In the genomic region with DNA sequence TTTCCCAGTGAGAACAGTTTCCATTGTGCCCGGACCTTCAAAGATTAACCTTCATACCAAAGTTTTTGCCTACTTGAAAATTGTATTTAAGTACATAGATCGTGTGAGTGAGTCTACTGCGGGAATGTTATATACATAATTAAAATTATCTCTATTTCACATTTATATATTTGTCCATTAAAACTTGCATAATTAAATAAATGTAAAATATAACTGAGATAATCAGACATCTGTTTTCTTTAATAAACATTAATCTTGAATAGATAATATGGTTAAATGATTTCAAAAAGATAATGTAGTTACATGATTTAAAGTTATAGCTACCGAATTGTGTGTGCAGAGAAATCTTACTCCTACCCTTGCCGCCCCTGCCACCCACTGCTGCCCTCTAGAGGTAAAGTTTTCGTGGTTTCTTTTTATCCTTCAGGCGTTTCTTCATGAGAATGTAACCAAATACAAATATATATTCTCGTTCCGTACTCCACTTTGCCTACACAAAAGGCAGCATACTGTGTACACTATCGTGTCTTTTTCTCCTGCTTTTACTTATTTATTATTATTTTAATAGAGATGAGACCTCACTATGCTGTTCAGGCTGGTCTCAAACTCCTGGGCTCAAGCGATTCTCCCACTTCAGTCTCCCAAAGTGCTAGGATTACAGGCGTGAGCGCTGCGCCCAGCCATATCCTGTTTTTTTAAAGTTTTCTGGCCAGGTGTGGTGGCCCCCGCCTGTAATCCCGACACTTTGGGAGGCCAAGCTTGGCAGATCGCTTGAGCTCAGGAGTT, we compare ENCODE assay signal across 8 cellular contexts. TPM values are rescaled to one million over a fixed set of nuclear protein-coding genes. Genes with fewer than 3 reads are reported as not detected.
DNase-seq lines count a peak whose midpoint lies in the region; ATAC-seq and TF ChIP-seq lines count a peak whose summit lies in the region.

No MANE protein-coding gene starts in this region.

- ATAC-seq in psoas muscle (peak in 2 of 4 donors; percentile 38 to 44), HG02970 (IDR thresholded peaks at IDR 0.05; ENCODE audit: low FRiP score, unreplicated experiment) (no peak), GM18909 (IDR thresholded peaks at IDR 0.05; ENCODE audit: poor library complexity, unreplicated experiment) (no peak)

- DNase-seq in NCI-H2227 (lab: John Stamatoyannopoulos, UW; ENCODE audit: unreplicated experiment) = peak; percentile 27
- no peak for DNase-seq in NCI-H2227 treated with DMSO at 0.1 percent for 48 hours (lab: John Stamatoyannopoulos, UW)
- DNase-seq in NCI-H1694 (lab: John Stamatoyannopoulos, UW) = peak; percentile 51
- DNase-seq in activated CD4-positive, alpha-beta T cell treated with anti-CD3 and anti-CD28 coated beads for 48 hours = peak; percentile 62
- DNase-seq in epithelial cell of esophagus (ENCODE audit: low read depth) = peak; percentile 61
- DNase-seq in psoas muscle = no peak

- TF ChIP-seq CTCF in epithelial cell of esophagus (IDR thresholded peaks at IDR 0.05; ENCODE audit: insufficient read depth, low read depth, low read length, missing control alignments) (peak; percentile 72), psoas muscle (IDR thresholded peaks at IDR 0.05) (peak; percentile 77)

- 58 to 74% (median 60%) methylated on average over 17 of the region's 17 CpGs for WGBS in psoas muscle, 3 donors

- no peaks in the 10 kb centered on the region for H3K27me3 ChIP-seq in psoas muscle (ENCODE audit: insufficient read depth in 3 of 3, low read length in 2 of 3)

- H3K27ac ChIP-seq in psoas muscle = peak overlapping the region; percentile 50

- no peaks in the 10 kb centered on the region for H3K36me3 ChIP-seq in psoas muscle (ENCODE audit: insufficient read depth in 1 of 2, low read depth in 1 of 2)

- intact Hi-C loops in psoas muscle (cut with DNase I) = loop anchor here (5.0 to 10.0 kb wide), 4 partner anchors 78 to 148 kb away; no protein-coding TSS in a partner anchor

- H3K4me3 ChIP-seq in epithelial cell of esophagus (ENCODE audit: low read length) (no peak overlapping the region), psoas muscle (no peak overlapping the region)

- peaks cover 29% of the 10 kb centered on the region for H3K4me1 ChIP-seq in psoas muscle

- H3K9me3 ChIP-seq in psoas muscle = no peaks in the 10 kb centered on the region

RNA-seq across cellular contexts. Expression of gene RPA1, which starts 35.6 kb away (rescaled TPM):
- total RNA-seq in psoas muscle = 10 to 100 TPM; 52.6 to 82.1 (median 75.2) TPM
- 10 to 100 TPM; 22.1 to 49.8 (median 22.7) TPM for polyA plus RNA-seq in psoas muscle

RNA-seq across cellular contexts. Expression of gene SMYD4, which starts 35.7 kb away (rescaled TPM):
- 10 to 100 TPM in 2 of 4 donors, 1 to 10 TPM in 2; 8.8 to 18.0 (median 12.7) TPM for total RNA-seq in psoas muscle
- 10 to 100 TPM in 1 of 3 donors, 1 to 10 TPM in 2; 8.0 to 22.4 (median 8.4) TPM for polyA plus RNA-seq in psoas muscle

Comparison
In these comparisons a context has a peak if more than half of its experiments do, and no peak if none do; other contexts are left out.
1. DNase-seq: peak in NCI-H2227 (single experiment), NCI-H1694 (single experiment), activated CD4-positive, alpha-beta T cell treated with anti-CD3 and anti-CD28 coated beads for 48 hours (single experiment) and epithelial cell of esophagus (single experiment); none in NCI-H2227 treated with DMSO at 0.1 percent for 48 hours (single experiment) and psoas muscle (0 of 2).